22 cellular contexts compared by ENCODE assay signal in the genomic region with DNA sequence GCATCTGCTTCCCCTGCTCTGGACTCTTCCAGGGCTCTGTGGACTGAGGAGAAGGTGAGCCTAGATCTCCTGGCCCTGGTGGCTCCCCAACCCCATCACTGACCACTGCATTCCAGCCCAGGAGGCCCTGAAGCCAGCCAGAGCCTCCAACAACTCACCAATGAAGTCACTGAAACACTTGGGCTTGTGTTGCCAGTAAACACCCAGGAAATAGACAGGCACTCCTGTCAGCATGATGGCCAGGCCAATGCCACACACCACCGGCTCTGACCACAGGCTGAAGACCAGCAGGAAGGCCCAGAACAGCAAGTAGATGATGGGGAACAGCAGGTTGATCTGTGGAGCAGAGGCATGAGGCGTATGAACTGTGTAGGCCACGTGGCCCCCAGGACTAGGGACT. TPM values are rescaled to one million over a fixed set of nuclear protein-coding genes. Genes with fewer than 3 reads are reported as not detected.
"Had no signal": no experiment of that assay in that cellular context is flagged by ENCODE, and none has a peak within 500 bp of the region (broad histone marks: within the 10 kb centered on the region; RNA-seq: fewer than 3 reads in every experiment).

No MANE protein-coding gene starts in this region.

- H3K27ac Mint-ChIP-seq: activated naive CD4-positive, alpha-beta T cell treated with anti-CD3 and anti-CD28 coated beads, Interleukin-2, amount 10 ng/mL, durations not matched to agents 7 days and 5 days; activated T-cell treated with anti-CD3 and anti-CD28 coated beads, Interleukin-2, amount 50 U/mL, for 24 hours had no signal

- ATAC-seq: activated CD4-positive, CD25-positive, alpha-beta regulatory T cell treated with anti-CD3 and anti-CD28 coated beads, Interleukin-2, amount 50 U/mL, for 24 hours; foreskin keratinocyte; left ventricle myocardium superior; stimulated activated naive CD8-positive, alpha-beta T cell treated with anti-CD3 and anti-CD28 coated beads, Interleukin-15, amount 100 ng/mL, for 72 hours had no signal

- H3K27me3 ChIP-seq: ascending aorta, colonic mucosa, foreskin keratinocyte, neutrophil, suprapubic skin, transverse colon, vagina had no signal

- H3K27me3 Mint-ChIP-seq: activated T-cell treated with anti-CD3 and anti-CD28 coated beads, Interleukin-2, amount 50 U/mL, for 24 hours; stimulated activated naive CD8-positive, alpha-beta T cell treated with anti-CD3 and anti-CD28 coated beads, Interleukin-15, amount 100 ng/mL, for 72 hours had no signal

- H3K9me3 ChIP-seq: ascending aorta, colonic mucosa, neutrophil, suprapubic skin, transverse colon, vagina had no signal

- H3K4me3 ChIP-seq: ascending aorta, colonic mucosa, SK-N-MC, suprapubic skin, transverse colon, vagina had no signal

- H3K4me1 ChIP-seq: colonic mucosa had no signal

- H3K36me3 Mint-ChIP-seq: activated naive CD4-positive, alpha-beta T cell treated with anti-CD3 and anti-CD28 coated beads, Interleukin-2, amount 10 ng/mL, durations not matched to agents 7 days and 5 days had no signal

- H3K4me3 Mint-ChIP-seq: activated naive CD4-positive, alpha-beta T cell treated with anti-CD3 and anti-CD28 coated beads, Interleukin-2, amount 10 ng/mL, durations not matched to agents 7 days and 5 days; activated T-cell treated with anti-CD3 and anti-CD28 coated beads, Interleukin-2, amount 50 U/mL, for 24 hours; central memory CD8-positive, alpha-beta T cell; stimulated activated naive CD8-positive, alpha-beta T cell treated with anti-CD3 and anti-CD28 coated beads, Interleukin-15, amount 100 ng/mL, for 72 hours had no signal

- DNase-seq: activated effector memory CD4-positive, alpha-beta T cell treated with Interleukin-2 at 50 U/mL for 16 hours; activated naive CD4-positive, alpha-beta T cell treated with anti-CD3 and anti-CD28 coated beads, Interleukin-2, amount 10 ng/mL, durations not matched to agents 7 days and 5 days; activated T-cell treated with anti-CD3 and anti-CD28 coated beads, Interleukin-2, amount 50 U/mL, for 24 hours; colonic mucosa; foreskin keratinocyte; head of caudate nucleus; kidney; left ventricle myocardium superior; stimulated activated CD4-positive, alpha-beta T cell treated with anti-CD3 and anti-CD28 coated beads, Interleukin-12 subunit alpha, Interleukin-12 subunit beta, amount 100 ng/mL, for 4 hours; stimulated activated CD4-positive, alpha-beta T cell treated with anti-CD3 and anti-CD28 coated beads, Interleukin-2, amount 100 ng/mL, for 24 hours; stimulated activated naive CD8-positive, alpha-beta T cell treated with anti-CD3 and anti-CD28 coated beads, Interleukin-15, amount 100 ng/mL, for 72 hours; T1000; transverse colon had no signal

- H3K27ac ChIP-seq: colonic mucosa, foreskin keratinocyte, SK-N-MC, suprapubic skin, transverse colon, vagina had no signal

- H3K36me3 ChIP-seq: colonic mucosa, neutrophil, transverse colon had no signal

- H3K9me3 Mint-ChIP-seq: activated naive CD4-positive, alpha-beta T cell treated with anti-CD3 and anti-CD28 coated beads, Interleukin-2, amount 10 ng/mL, durations not matched to agents 7 days and 5 days; activated T-cell treated with anti-CD3 and anti-CD28 coated beads, Interleukin-2, amount 50 U/mL, for 24 hours; central memory CD8-positive, alpha-beta T cell; stimulated activated naive CD8-positive, alpha-beta T cell treated with anti-CD3 and anti-CD28 coated beads, Interleukin-15, amount 100 ng/mL, for 72 hours had no signal

RNA-seq across cellular contexts. Expression of a gene that starts 8.8 kb away (rescaled TPM):
- total RNA-seq: ascending aorta, colonic mucosa, epithelial cell of proximal tubule, fibroblast of lung, foreskin keratinocyte, kidney, left ventricle myocardium superior, suprapubic skin, transverse colon, vagina had no signal
- polyA plus RNA-seq: fibroblast of lung, foreskin keratinocyte had no signal

RNA-seq across cellular contexts. Expression of a gene that starts 23.1 kb away (rescaled TPM):
- total RNA-seq: ascending aorta, colonic mucosa, epithelial cell of proximal tubule, foreskin keratinocyte, kidney, left ventricle myocardium superior, suprapubic skin, transverse colon, vagina had no signal
- polyA plus RNA-seq: foreskin keratinocyte had no signal
